Comparison of ENCODE assay signal across 8 cellular contexts in the genomic region with DNA sequence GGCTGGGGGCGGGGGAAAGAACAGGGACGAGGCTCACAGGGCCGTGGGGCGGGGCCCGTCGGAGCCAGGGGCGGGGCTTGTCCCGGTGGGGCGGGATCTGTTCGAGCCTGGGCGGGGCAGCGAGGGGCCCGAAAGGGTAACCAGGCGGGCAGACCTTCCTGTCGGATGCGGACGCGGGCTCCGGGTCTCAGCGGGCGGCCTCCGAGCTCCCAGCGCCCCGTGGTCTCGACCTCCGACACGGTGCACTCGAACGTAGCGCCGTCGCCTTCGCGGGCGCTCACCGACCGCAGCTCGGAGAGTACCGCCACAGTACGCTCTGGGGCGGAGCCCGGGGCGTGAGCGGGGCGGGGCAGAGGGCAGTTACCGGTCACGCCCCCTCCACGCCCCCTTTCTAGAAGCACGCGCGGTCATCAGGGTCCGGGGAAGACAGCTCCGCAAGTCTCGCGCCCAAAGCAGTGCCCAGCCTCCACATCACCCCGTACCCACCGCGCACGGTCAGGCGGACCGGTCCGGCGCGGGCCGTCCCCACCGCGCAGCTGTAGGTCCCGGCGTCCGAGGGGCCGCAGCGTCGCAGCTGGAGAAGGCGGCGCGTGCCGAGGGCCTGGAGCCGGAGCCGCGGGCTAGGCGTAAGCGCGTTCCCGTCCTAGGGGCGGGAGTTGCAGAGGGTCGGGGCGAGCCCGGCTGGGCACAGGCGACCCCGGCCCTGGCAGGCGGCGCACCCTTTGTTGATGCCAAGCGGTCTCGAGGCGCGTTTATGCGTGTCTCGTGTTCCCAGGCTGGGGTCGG. TPM values are rescaled to one million over a fixed set of nuclear protein-coding genes. Genes with fewer than 3 reads are reported as not detected.
DNase-seq lines count a peak whose midpoint lies in the region; ATAC-seq lines count a peak whose summit lies in the region.

No MANE protein-coding gene starts in this region.

- CTCF ChIA-PET in activated CD8-positive, alpha-beta T cell treated with anti-CD3 and anti-CD28 coated beads, Interleukin-2, amount 10 ng/mL, durations not matched to agents 7 days and 5 days (lab: Charles Lee) = interaction anchor here (1.8 to 3.6 kb wide), 3 partner anchors 8 to 11 kb away, joined by 8 to 17 read pairs (median 8); a partner anchor contains a TSS

- H3K4me1 Mint-ChIP-seq in activated CD8-positive, alpha-beta T cell treated with anti-CD3 and anti-CD28 coated beads, Interleukin-2, amount 10 ng/mL, durations not matched to agents 7 days and 5 days (ENCODE audit: low read depth) = peaks cover 7% of the 10 kb centered on the region

- H3K4me1 ChIP-seq in ACC112 (ENCODE audit: control insufficient read depth, insufficient read depth, low read length, unreplicated experiment) = peaks cover 6% of the 10 kb centered on the region

- no peaks in the 10 kb centered on the region for H3K36me3 Mint-ChIP-seq in activated CD8-positive, alpha-beta T cell treated with anti-CD3 and anti-CD28 coated beads, Interleukin-2, amount 10 ng/mL, durations not matched to agents 7 days and 5 days (ENCODE audit: low read depth)

- H3K27me3 ChIP-seq in ACC112 (ENCODE audit: insufficient read depth, low read length) = peaks cover 3% of the 10 kb centered on the region; the same call in 1 of the 2 replicates

- H3K9me3 Mint-ChIP-seq in activated CD8-positive, alpha-beta T cell treated with anti-CD3 and anti-CD28 coated beads, Interleukin-2, amount 10 ng/mL, durations not matched to agents 7 days and 5 days (ENCODE audit: insufficient read depth) = no peaks in the 10 kb centered on the region

- H3K36me3 ChIP-seq in ACC112 (ENCODE audit: insufficient read depth, low read length) = no peaks in the 10 kb centered on the region

- peak overlapping the region; percentile 69 for H3K4me3 Mint-ChIP-seq in activated CD8-positive, alpha-beta T cell treated with anti-CD3 and anti-CD28 coated beads, Interleukin-2, amount 10 ng/mL, durations not matched to agents 7 days and 5 days

- H3K27ac ChIP-seq in ACC112 (ENCODE audit: low read depth, low read length) = no peak overlapping the region

- peak; percentile 72 for DNase-seq in NCI-H460 (ENCODE audit: extremely low read depth, low read depth)
- DNase-seq in activated CD8-positive, alpha-beta T cell treated with anti-CD3 and anti-CD28 coated beads, Interleukin-2, amount 10 ng/mL, durations not matched to agents 7 days and 5 days = peak; percentile 80
- DNase-seq in effector CD4-positive, alpha-beta T cell = peak; percentile 72
- peak; percentile 70 for DNase-seq in lung microvascular endothelial cell (ENCODE audit: low read depth in 2 of 2)
- DNase-seq in stimulated activated CD4-positive, alpha-beta T cell treated with anti-CD3 and anti-CD28 coated beads, TNF-alpha, amount 100 ng/mL, for 1 hour (ENCODE audit: low read depth in 3 of 3, low spot score in 1 of 3) = peak; percentile 37 to 75 (median 54)

- ATAC-seq in GM18868 (IDR thresholded peaks at IDR 0.05; ENCODE audit: unreplicated experiment) (peak; percentile 90), HG03097 (IDR thresholded peaks at IDR 0.05; ENCODE audit: low FRiP score, unreplicated experiment) (peak; percentile 81)
- ATAC-seq in activated CD8-positive, alpha-beta T cell treated with anti-CD3 and anti-CD28 coated beads, Interleukin-2, amount 10 ng/mL, durations not matched to agents 7 days and 5 days = peak; percentile 89

- peak overlapping the region; percentile 79 for H3K4me3 ChIP-seq in ACC112 (ENCODE audit: low read depth, low read length)

- POLR2A ChIA-PET in activated CD8-positive, alpha-beta T cell treated with anti-CD3 and anti-CD28 coated beads, Interleukin-2, amount 10 ng/mL, durations not matched to agents 7 days and 5 days (lab: Charles Lee) = no interaction called here

- peaks cover 28% of the 10 kb centered on the region for H3K27me3 Mint-ChIP-seq in activated CD8-positive, alpha-beta T cell treated with anti-CD3 and anti-CD28 coated beads, Interleukin-2, amount 10 ng/mL, durations not matched to agents 7 days and 5 days (ENCODE audit: low read depth)

- H3K79me2 ChIP-seq in ACC112 (ENCODE audit: control insufficient read depth, insufficient read depth, low read length, unreplicated experiment) = no peaks in the 10 kb centered on the region

- no peak overlapping the region for H3K27ac Mint-ChIP-seq in activated CD8-positive, alpha-beta T cell treated with anti-CD3 and anti-CD28 coated beads, Interleukin-2, amount 10 ng/mL, durations not matched to agents 7 days and 5 days

- H2AFZ ChIP-seq in ACC112 (ENCODE audit: low read length, unreplicated experiment) = peak overlapping the region; percentile 85

RNA-seq across cellular contexts. Expression of a gene that starts 8.7 kb away (rescaled TPM):
- 0.59 and 0.87 TPM in 2 replicates for total RNA-seq in NCI-H460 (2014; rRNA removed; shearing (Covaris generic))
- 4.4 and 13.3 TPM in 2 replicates for polyA plus RNA-seq in NCI-H460 (2014; cell fraction: nucleus; rRNA removed)
- total RNA-seq in activated CD8-positive, alpha-beta T cell treated with anti-CD3 and anti-CD28 coated beads, Interleukin-2, amount 10 ng/mL, durations not matched to agents 7 days and 5 days = under 1 TPM; 0.47 to 0.60 TPM
- total RNA-seq in lung microvascular endothelial cell = not detected in 2 replicates

RNA-seq across cellular contexts. Expression of a gene that starts 9.0 kb away (rescaled TPM):
- 52.4 and 67.1 TPM in 2 replicates for total RNA-seq in NCI-H460 (2014; rRNA removed; shearing (Covaris generic))
- 98.9 and 117 TPM in 2 replicates for polyA plus RNA-seq in NCI-H460 (2014; cell fraction: nucleus; rRNA removed)
- 1 to 10 TPM; 7.1 to 7.3 TPM for total RNA-seq in activated CD8-positive, alpha-beta T cell treated with anti-CD3 and anti-CD28 coated beads, Interleukin-2, amount 10 ng/mL, durations not matched to agents 7 days and 5 days
- total RNA-seq in lung microvascular endothelial cell = 0.40 and 0.44 TPM in 2 replicates

RNA-seq across cellular contexts. Expression of a gene that starts 18.8 kb away (rescaled TPM):
- total RNA-seq in NCI-H460 (2014; rRNA removed; shearing (Covaris generic)) = 10.0 and 10.6 TPM in 2 replicates
- polyA plus RNA-seq in NCI-H460 (2014; cell fraction: nucleus; rRNA removed) = 32.3 and 33.8 TPM in 2 replicates
- total RNA-seq in activated CD8-positive, alpha-beta T cell treated with anti-CD3 and anti-CD28 coated beads, Interleukin-2, amount 10 ng/mL, durations not matched to agents 7 days and 5 days = under 1 TPM; 0.18 to 0.45 TPM
- total RNA-seq in lung microvascular endothelial cell = 13.9 and 28.6 TPM in 2 replicates

RNA-seq across cellular contexts. Expression of a gene that starts 19.5 kb away (rescaled TPM):
- 0.64 and 1.4 TPM in 2 replicates for total RNA-seq in NCI-H460 (2014; rRNA removed; shearing (Covaris generic))
- 1.4 TPM in 1 of 2 replicates, not detected in the other for polyA plus RNA-seq in NCI-H460 (2014; cell fraction: nucleus; rRNA removed)
- total RNA-seq in activated CD8-positive, alpha-beta T cell treated with anti-CD3 and anti-CD28 coated beads, Interleukin-2, amount 10 ng/mL, durations not matched to agents 7 days and 5 days = not detected
- total RNA-seq in lung microvascular endothelial cell = not detected in 2 replicates

RNA-seq across cellular contexts. Expression of a gene that starts 38.3 kb away (rescaled TPM):
- 0.17 and 0.43 TPM in 2 replicates for total RNA-seq in NCI-H460 (2014; rRNA removed; shearing (Covaris generic))
- not detected in 2 replicates for polyA plus RNA-seq in NCI-H460 (2014; cell fraction: nucleus; rRNA removed)
- not detected for total RNA-seq in activated CD8-positive, alpha-beta T cell treated with anti-CD3 and anti-CD28 coated beads, Interleukin-2, amount 10 ng/mL, durations not matched to agents 7 days and 5 days
- not detected in 2 replicates for total RNA-seq in lung microvascular endothelial cell
